Comparison of ENCODE assay signal across 15 cellular contexts in the genomic region with DNA sequence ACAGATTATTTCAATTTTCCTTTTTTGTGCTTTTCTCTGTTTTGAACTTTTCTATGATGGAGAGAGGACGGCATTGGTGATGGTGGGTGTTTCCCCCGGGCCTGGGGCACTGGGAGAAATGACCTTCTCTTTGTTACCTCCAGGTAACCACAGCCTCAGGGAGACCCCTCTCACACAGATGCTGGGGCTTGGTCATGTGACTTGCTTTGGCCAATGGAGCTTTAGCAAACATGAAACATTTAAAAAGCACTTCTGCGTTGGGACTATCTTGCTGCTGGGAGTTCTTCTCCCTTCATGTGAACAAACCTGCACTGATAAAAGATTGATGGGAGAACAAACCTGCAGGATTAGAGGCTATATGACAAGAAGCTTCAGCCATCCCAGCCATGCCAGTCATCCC.
DNase-seq lines count a peak whose midpoint lies in the region; ATAC-seq and TF ChIP-seq lines count a peak whose summit lies in the region.
"Had no signal": no experiment of that assay in that cellular context is flagged by ENCODE, and none has a peak within 500 bp of the region (broad histone marks: within the 10 kb centered on the region; RNA-seq: fewer than 3 reads in every experiment).

No MANE protein-coding gene starts in this region.

- no peak overlapping the region for H3K4me3 Mint-ChIP-seq in chondrocyte (ENCODE audit: unreplicated experiment)
- H3K4me3 Mint-ChIP-seq: CD4-positive, alpha-beta memory T cell; H9 had no signal

- no peak for DNase-seq in left ventricle myocardium inferior
- no peak for DNase-seq in Right ventricle myocardium inferior (ENCODE audit: missing footprints)
- DNase-seq in RWPE2 (ENCODE audit: low spot score), result no peak
- no peak for DNase-seq in chondrocyte (ENCODE audit: low spot score)
- DNase-seq in NCI-H345 treated with DMSO at 0.1 percent for 48 hours (lab: John Stamatoyannopoulos, UW; ENCODE audit: unreplicated experiment), result no peak
- no peak for DNase-seq in substantia nigra (lab: John Stamatoyannopoulos, UW)
- DNase-seq in RKO (ENCODE audit: low spot score), result no peak
- DNase-seq: 8988T; C1 segment of cervical spinal cord; Caco-2; CD4-positive, alpha-beta memory T cell; DMS153; DND-41; H9 had no signal

- intact Hi-C loops in left ventricle myocardium inferior (cut with micrococcal nuclease) (no loop called here), Right ventricle myocardium inferior (cut with DNase I) (loop anchor here (5.0 to 10.0 kb wide), 2 partner anchors 52 to 120 kb away; partner anchors contain the start of gene NGF)

- no peak overlapping the region for H3K4me3 ChIP-seq in left ventricle myocardium inferior
- no peak overlapping the region for H3K4me3 ChIP-seq in RWPE2 (ENCODE audit: severe bottlenecking)

- no peaks in the 10 kb centered on the region for H3K36me3 Mint-ChIP-seq in chondrocyte (ENCODE audit: low read depth)
- H3K36me3 Mint-ChIP-seq: CD4-positive, alpha-beta memory T cell had no signal

- H3K9me3 ChIP-seq in left ventricle myocardium inferior (replicated peaks) (no peaks in the 10 kb centered on the region), RWPE2 (ENCODE audit: severe bottlenecking) (no peaks in the 10 kb centered on the region)
- H3K9me3 ChIP-seq: Caco-2 had no signal

- no peak for ATAC-seq in Right ventricle myocardium inferior
- ATAC-seq in RWPE2 (ENCODE audit: low read depth), result no peak
- ATAC-seq: HCT116 had no signal

- no peaks in the 10 kb centered on the region for H3K9me3 Mint-ChIP-seq in chondrocyte (ENCODE audit: low read depth)
- H3K9me3 Mint-ChIP-seq: H9 had no signal

- H3K27ac ChIP-seq in left ventricle myocardium inferior (replicated peaks) (peak overlapping the region; percentile 82), RWPE2 (ENCODE audit: poor library complexity, severe bottlenecking) (peak overlapping the region; percentile 69), substantia nigra (ENCODE audit: low read depth, low read length, poor library complexity, severe bottlenecking) (no peak overlapping the region)

- H3K27me3 ChIP-seq in left ventricle myocardium inferior (ENCODE audit: low read depth) (no peaks in the 10 kb centered on the region), RWPE2 (ENCODE audit: insufficient read depth, poor library complexity, severe bottlenecking) (no peaks in the 10 kb centered on the region)

- peaks cover 26% of the 10 kb centered on the region for H3K4me1 Mint-ChIP-seq in chondrocyte (ENCODE audit: low read depth)
- H3K4me1 Mint-ChIP-seq: CD4-positive, alpha-beta memory T cell had no signal

- H3K36me3 ChIP-seq in left ventricle myocardium inferior, result no peaks in the 10 kb centered on the region
- no peaks in the 10 kb centered on the region for H3K36me3 ChIP-seq in RWPE2 (ENCODE audit: low read depth)

- peak overlapping the region; percentile 1 for H3K27ac Mint-ChIP-seq in chondrocyte (ENCODE audit: unreplicated experiment)
- H3K27ac Mint-ChIP-seq: CD4-positive, alpha-beta memory T cell; H9 had no signal

- TF ChIP-seq CTCF in left ventricle myocardium inferior (IDR thresholded peaks at IDR 0.05; ENCODE audit: borderline replicate concordance) (no peak), RWPE2 (IDR thresholded peaks at IDR 0.05; ENCODE audit: poor library complexity, severe bottlenecking) (no peak), chondrocyte (IDR thresholded peaks at IDR 0.05) (no peak)

- no peaks in the 10 kb centered on the region for H3K27me3 Mint-ChIP-seq in chondrocyte (ENCODE audit: low read depth)

- H3K4me1 ChIP-seq in left ventricle myocardium inferior (peaks cover 58% of the 10 kb centered on the region), RWPE2 (ENCODE audit: insufficient read depth, poor library complexity, severe bottlenecking) (peaks cover 27% of the 10 kb centered on the region)
